ENCODE assay signal across 14 cellular contexts in the genomic region with DNA sequence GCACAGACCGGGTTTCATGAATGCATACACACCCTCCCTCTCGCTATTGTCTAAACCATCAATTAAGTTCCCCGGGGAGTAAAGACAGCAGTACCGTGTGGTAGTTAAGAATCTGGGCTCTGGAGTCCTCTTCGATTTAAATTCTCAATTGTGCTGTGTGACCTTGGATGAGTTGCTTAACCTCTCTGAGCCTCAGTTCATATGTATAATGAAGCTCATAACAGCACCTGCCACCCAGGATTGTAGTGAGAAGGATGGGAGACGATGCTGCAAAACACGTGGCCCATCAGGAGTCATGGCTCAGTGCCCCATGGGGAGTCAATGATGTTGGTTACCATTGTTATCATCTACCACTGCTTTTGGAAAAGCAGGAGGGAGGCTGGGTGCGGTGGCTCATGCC. TPM values are rescaled to one million over a fixed set of nuclear protein-coding genes. Genes with fewer than 3 reads are reported as not detected.
A peak's percentile ranks its signal among the peaks of the same experiment; 100 is the strongest.
DNase-seq lines count a peak whose midpoint lies in the region; ATAC-seq and TF ChIP-seq lines count a peak whose summit lies in the region.
"Had no signal": no experiment of that assay in that cellular context is flagged by ENCODE, and none has a peak within 500 bp of the region (broad histone marks: within the 10 kb centered on the region; RNA-seq: fewer than 3 reads in every experiment).

No MANE protein-coding gene starts in this region.

- peaks cover 39% of the 10 kb centered on the region for H3K4me1 ChIP-seq in Loucy (ENCODE audit: insufficient read depth, low read length, poor library complexity, severe bottlenecking)
- H3K4me1 ChIP-seq: SJCRH30 had no signal

- no peak for DNase-seq in activated naive CD4-positive, alpha-beta T cell treated with anti-CD3 and anti-CD28 coated beads, Interleukin-2, amount 10 ng/mL, durations not matched to agents 7 days and 5 days
- no peak for DNase-seq in activated naive CD4-positive, alpha-beta T cell treated with anti-CD3 and anti-CD28 coated beads, Interleukin-2, amount 50 U/mL, for 72 hours (ENCODE audit: low spot score in 2 of 2)
- DNase-seq in CD4-positive, alpha-beta T cell = no peak
- DNase-seq in central memory CD8-positive, alpha-beta T cell (ENCODE audit: low spot score in 2 of 2) = no peak
- DNase-seq in COLO668 (lab: John Stamatoyannopoulos, UW; ENCODE audit: unreplicated experiment) = no peak
- DNase-seq: COR-L47, H7, Karpas-422, NCI-H82 had no signal

- H3K79me2 ChIP-seq in Loucy (ENCODE audit: insufficient read depth, low read length) = no peaks in the 10 kb centered on the region

- TF ChIP-seq CTCF in CD4-positive, alpha-beta T cell (IDR thresholded peaks at IDR 0.05) = no peak
- TF ChIP-seq CTCF in Loucy (conservative IDR thresholded peaks at IDR 0.05; ENCODE audit: low read length) = no peak

- no peaks in the 10 kb centered on the region for H3K27me3 ChIP-seq in CD4-positive, alpha-beta T cell (ENCODE audit: control insufficient read depth, insufficient read depth, low read length)
- H3K27me3 ChIP-seq in Loucy (ENCODE audit: insufficient read depth, low read length, poor library complexity, severe bottlenecking) = no peaks in the 10 kb centered on the region
- H3K27me3 ChIP-seq: SJCRH30 had no signal

- no peaks in the 10 kb centered on the region for H3K36me3 ChIP-seq in Loucy (ENCODE audit: insufficient read depth, low read length)
- H3K36me3 ChIP-seq: SJCRH30 had no signal

- H3K36me3 Mint-ChIP-seq in activated naive CD4-positive, alpha-beta T cell treated with anti-CD3 and anti-CD28 coated beads, Interleukin-2, amount 10 ng/mL, durations not matched to agents 7 days and 5 days = peaks cover 15% of the 10 kb centered on the region
- H3K36me3 Mint-ChIP-seq in activated naive CD4-positive, alpha-beta T cell treated with anti-CD3 and anti-CD28 coated beads, Interleukin-2, amount 50 U/mL, for 72 hours = peaks cover 0 to 20% of the 10 kb centered on the region in 2 donors
- no peaks in the 10 kb centered on the region for H3K36me3 Mint-ChIP-seq in CD4-positive, alpha-beta T cell (ENCODE audit: low read depth)
- H3K36me3 Mint-ChIP-seq in central memory CD8-positive, alpha-beta T cell (ENCODE audit: insufficient read depth) = peaks cover 4% of the 10 kb centered on the region

- CTCF ChIA-PET in activated naive CD4-positive, alpha-beta T cell treated with anti-CD3 and anti-CD28 coated beads, Interleukin-2, amount 10 ng/mL, durations not matched to agents 7 days and 5 days (lab: Charles Lee) = interaction anchor here (0.7 to 4.1 kb wide), 8 partner anchors 11 to 198 kb away, joined by 3 to 41 read pairs (median 6); no protein-coding TSS in a partner anchor
- CTCF ChIA-PET in CD4-positive, alpha-beta T cell (lab: Charles Lee) = interaction anchor here (1.0 to 3.3 kb wide), 14 partner anchors 9 to 238 kb away, joined by 3 to 38 read pairs (median 8); no protein-coding TSS in a partner anchor

- H3K4me1 Mint-ChIP-seq in activated naive CD4-positive, alpha-beta T cell treated with anti-CD3 and anti-CD28 coated beads, Interleukin-2, amount 10 ng/mL, durations not matched to agents 7 days and 5 days = peaks cover 60% of the 10 kb centered on the region
- H3K4me1 Mint-ChIP-seq in CD4-positive, alpha-beta T cell (ENCODE audit: low read depth) = peaks cover 67% of the 10 kb centered on the region
- peaks cover 49% of the 10 kb centered on the region for H3K4me1 Mint-ChIP-seq in central memory CD8-positive, alpha-beta T cell

- H3K27ac Mint-ChIP-seq in activated naive CD4-positive, alpha-beta T cell treated with anti-CD3 and anti-CD28 coated beads, Interleukin-2, amount 10 ng/mL, durations not matched to agents 7 days and 5 days = peak overlapping the region; percentile 84
- H3K27ac Mint-ChIP-seq in activated naive CD4-positive, alpha-beta T cell treated with anti-CD3 and anti-CD28 coated beads, Interleukin-2, amount 50 U/mL, for 72 hours = no peak overlapping the region
- H3K27ac Mint-ChIP-seq in CD4-positive, alpha-beta T cell = peak overlapping the region; percentile 71
- H3K27ac Mint-ChIP-seq in central memory CD8-positive, alpha-beta T cell (ENCODE audit: low read depth) = peak overlapping the region; percentile 77

- no peak overlapping the region for H3K4me3 Mint-ChIP-seq in activated naive CD4-positive, alpha-beta T cell treated with anti-CD3 and anti-CD28 coated beads, Interleukin-2, amount 10 ng/mL, durations not matched to agents 7 days and 5 days
- peak overlapping the region; percentile 34 for H3K4me3 Mint-ChIP-seq in CD4-positive, alpha-beta T cell
- no peak overlapping the region for H3K4me3 Mint-ChIP-seq in central memory CD8-positive, alpha-beta T cell

- peak overlapping the region; percentile 7 for H3K4me2 ChIP-seq in Loucy (ENCODE audit: low read depth, low read length, poor library complexity, severe bottlenecking)

- H2AFZ ChIP-seq in Loucy (ENCODE audit: low read length) = no peak overlapping the region

- peaks cover 20% of the 10 kb centered on the region for H3K9me3 Mint-ChIP-seq in activated naive CD4-positive, alpha-beta T cell treated with anti-CD3 and anti-CD28 coated beads, Interleukin-2, amount 10 ng/mL, durations not matched to agents 7 days and 5 days
- peaks cover 0 to 16% of the 10 kb centered on the region in 2 donors for H3K9me3 Mint-ChIP-seq in activated naive CD4-positive, alpha-beta T cell treated with anti-CD3 and anti-CD28 coated beads, Interleukin-2, amount 50 U/mL, for 72 hours
- no peaks in the 10 kb centered on the region for H3K9me3 Mint-ChIP-seq in CD4-positive, alpha-beta T cell
- peaks cover 4% of the 10 kb centered on the region for H3K9me3 Mint-ChIP-seq in central memory CD8-positive, alpha-beta T cell

- H3K9me3 ChIP-seq in CD4-positive, alpha-beta T cell (ENCODE audit: control insufficient read depth, low read length) = no peaks in the 10 kb centered on the region
- H3K9me3 ChIP-seq in Loucy (ENCODE audit: insufficient read depth, low read depth, low read length) = 0 out of 2 replicates have a peak, but pooled peaks cover under 1% of the 10 kb centered on the region

- H3K9me2 ChIP-seq in Loucy (replicated peaks; ENCODE audit: low read depth, low read length) = no peaks in the 10 kb centered on the region

- no peaks in the 10 kb centered on the region for H4K20me1 ChIP-seq in Loucy (ENCODE audit: insufficient read depth, low read length, poor library complexity, severe bottlenecking)

- H3F3A ChIP-seq in Loucy (ENCODE audit: low read depth) = peaks cover 10% of the 10 kb centered on the region

- H3K4me3 ChIP-seq in Loucy (ENCODE audit: low read length, poor library complexity, severe bottlenecking) = no peak overlapping the region
- H3K4me3 ChIP-seq: SJCRH30 had no signal

- ATAC-seq in activated naive CD4-positive, alpha-beta T cell treated with anti-CD3 and anti-CD28 coated beads, Interleukin-2, amount 50 U/mL, for 72 hours = no peak
- ATAC-seq in CD4-positive, alpha-beta T cell (ENCODE audit: poor library complexity) = no peak
- ATAC-seq in central memory CD8-positive, alpha-beta T cell (replicated peaks; ENCODE audit: extremely low read depth, poor library complexity, severe bottlenecking) = no peak
- ATAC-seq in HG03095 (IDR thresholded peaks at IDR 0.05; ENCODE audit: unreplicated experiment) (no peak), GM21360 (IDR thresholded peaks at IDR 0.05; ENCODE audit: unreplicated experiment) (no peak)

- POLR2A ChIA-PET in CD4-positive, alpha-beta T cell (lab: Charles Lee) = interaction anchor here (1.2 to 3.2 kb wide), 9 partner anchors 11 to 258 kb away, joined by 4 to 17 read pairs (median 13); a partner anchor contains a TSS

- H3K27ac ChIP-seq in CD4-positive, alpha-beta T cell (ENCODE audit: low read depth, low read length) = no peak overlapping the region
- H3K27ac ChIP-seq: RWPE1, SJCRH30 had no signal

- peaks cover 6% of the 10 kb centered on the region for H3K27me3 Mint-ChIP-seq in activated naive CD4-positive, alpha-beta T cell treated with anti-CD3 and anti-CD28 coated beads, Interleukin-2, amount 10 ng/mL, durations not matched to agents 7 days and 5 days
- H3K27me3 Mint-ChIP-seq in CD4-positive, alpha-beta T cell = no peaks in the 10 kb centered on the region
- no peaks in the 10 kb centered on the region for H3K27me3 Mint-ChIP-seq in central memory CD8-positive, alpha-beta T cell

- intact Hi-C loops in CD4-positive, alpha-beta T cell (cut with DNase I, micrococcal nuclease) = loop anchor here (1.0 to 2.0 kb wide), 3 partner anchors 14 to 34 kb away; a partner anchor contains a TSS

- H3K9ac ChIP-seq in Loucy (ENCODE audit: low read depth, low read length, poor library complexity, severe bottlenecking) = no peak overlapping the region

RNA-seq across cellular contexts. Expression of a gene that starts 34.5 kb away (rescaled TPM):
- total RNA-seq in activated naive CD4-positive, alpha-beta T cell treated with anti-CD3 and anti-CD28 coated beads, Interleukin-2, amount 50 U/mL, for 72 hours = 10 to 100 TPM in 1 of 2 donors, 1 to 10 TPM in 1; 9.2 to 10.8 TPM
- 10 to 100 TPM; 15.1 to 17.3 TPM for total RNA-seq in CD4-positive, alpha-beta T cell

Comparison
In these comparisons a context has a peak if more than half of its experiments do, and no peak if none do; other contexts are left out.
1. H3K27ac Mint-ChIP-seq: peak in activated naive CD4-positive, alpha-beta T cell treated with anti-CD3 and anti-CD28 coated beads, Interleukin-2, amount 10 ng/mL, durations not matched to agents 7 days and 5 days (single experiment), CD4-positive, alpha-beta T cell (single experiment) and central memory CD8-positive, alpha-beta T cell (single experiment); none in activated naive CD4-positive, alpha-beta T cell treated with anti-CD3 and anti-CD28 coated beads, Interleukin-2, amount 50 U/mL, for 72 hours (0 of 2).